2 cellular contexts compared by ENCODE assay signal in the genomic region with DNA sequence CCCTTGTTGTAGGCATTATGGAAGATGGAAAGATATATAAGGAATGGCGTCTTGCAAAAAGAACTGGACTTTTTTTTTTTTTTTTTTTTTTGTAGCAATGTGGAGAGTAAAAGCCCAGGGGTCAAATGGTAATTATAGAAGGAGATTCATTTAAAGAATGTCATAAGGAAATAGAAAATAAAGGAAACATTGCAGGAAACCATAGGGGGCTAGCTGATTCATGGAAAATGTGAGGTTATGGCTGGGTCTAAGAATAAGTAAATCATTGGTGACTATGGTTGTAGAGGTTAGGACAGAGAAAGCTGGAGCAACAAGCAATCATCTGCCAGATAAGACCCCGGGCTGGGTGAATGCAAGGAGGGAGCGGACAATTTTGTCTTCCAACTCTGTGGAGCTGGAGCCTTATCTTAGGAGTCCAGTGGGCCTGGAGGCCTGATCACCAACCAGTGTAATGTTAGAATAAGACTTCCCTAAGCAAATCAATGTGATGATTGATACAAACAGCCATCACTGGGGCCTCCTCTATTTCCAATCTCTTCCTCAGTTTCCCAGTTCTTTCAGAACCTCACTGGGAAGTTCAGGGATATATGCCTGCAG.
TF ChIP-seq lines count a peak whose summit lies in the region.

No MANE protein-coding gene starts in this region.

TF ChIP-seq in K562, 482 proteins besides CTCF, POLR2A, EP300 and RAD21 (continues in another document):
- TF ChIP-seq, protein P1, sequence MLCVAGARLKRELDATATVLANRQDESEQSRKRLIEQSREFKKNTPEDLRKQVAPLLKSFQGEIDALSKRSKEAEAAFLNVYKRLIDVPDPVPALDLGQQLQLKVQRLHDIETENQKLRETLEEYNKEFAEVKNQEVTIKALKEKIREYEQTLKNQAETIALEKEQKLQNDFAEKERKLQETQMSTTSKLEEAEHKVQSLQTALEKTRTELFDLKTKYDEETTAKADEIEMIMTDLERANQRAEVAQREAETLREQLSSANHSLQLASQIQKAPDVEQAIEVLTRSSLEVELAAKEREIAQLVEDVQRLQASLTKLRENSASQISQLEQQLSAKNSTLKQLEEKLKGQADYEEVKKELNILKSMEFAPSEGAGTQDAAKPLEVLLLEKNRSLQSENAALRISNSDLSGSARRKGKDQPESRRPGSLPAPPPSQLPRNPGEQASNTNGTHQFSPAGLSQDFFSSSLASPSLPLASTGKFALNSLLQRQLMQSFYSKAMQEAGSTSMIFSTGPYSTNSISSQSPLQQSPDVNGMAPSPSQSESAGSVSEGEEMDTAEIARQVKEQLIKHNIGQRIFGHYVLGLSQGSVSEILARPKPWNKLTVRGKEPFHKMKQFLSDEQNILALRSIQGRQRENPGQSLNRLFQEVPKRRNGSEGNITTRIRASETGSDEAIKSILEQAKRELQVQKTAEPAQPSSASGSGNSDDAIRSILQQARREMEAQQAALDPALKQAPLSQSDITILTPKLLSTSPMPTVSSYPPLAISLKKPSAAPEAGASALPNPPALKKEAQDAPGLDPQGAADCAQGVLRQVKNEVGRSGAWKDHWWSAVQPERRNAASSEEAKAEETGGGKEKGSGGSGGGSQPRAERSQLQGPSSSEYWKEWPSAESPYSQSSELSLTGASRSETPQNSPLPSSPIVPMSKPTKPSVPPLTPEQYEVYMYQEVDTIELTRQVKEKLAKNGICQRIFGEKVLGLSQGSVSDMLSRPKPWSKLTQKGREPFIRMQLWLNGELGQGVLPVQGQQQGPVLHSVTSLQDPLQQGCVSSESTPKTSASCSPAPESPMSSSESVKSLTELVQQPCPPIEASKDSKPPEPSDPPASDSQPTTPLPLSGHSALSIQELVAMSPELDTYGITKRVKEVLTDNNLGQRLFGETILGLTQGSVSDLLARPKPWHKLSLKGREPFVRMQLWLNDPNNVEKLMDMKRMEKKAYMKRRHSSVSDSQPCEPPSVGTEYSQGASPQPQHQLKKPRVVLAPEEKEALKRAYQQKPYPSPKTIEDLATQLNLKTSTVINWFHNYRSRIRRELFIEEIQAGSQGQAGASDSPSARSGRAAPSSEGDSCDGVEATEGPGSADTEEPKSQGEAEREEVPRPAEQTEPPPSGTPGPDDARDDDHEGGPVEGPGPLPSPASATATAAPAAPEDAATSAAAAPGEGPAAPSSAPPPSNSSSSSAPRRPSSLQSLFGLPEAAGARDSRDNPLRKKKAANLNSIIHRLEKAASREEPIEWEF (CRISPR knock-in tag; IDR thresholded peaks at IDR 0.05) = no peak
- no peak for TF ChIP-seq MCM2 (IDR thresholded peaks at IDR 0.05; ENCODE audit: low read depth)
- TF ChIP-seq SAFB2 (IDR thresholded peaks at IDR 0.05; ENCODE audit: borderline replicate concordance, low read depth, low read length, severe bottlenecking) = no peak
- TF ChIP-seq ARID2 (IDR thresholded peaks at IDR 0.05) = no peak
- peak in 1 of 2 experiments; percentile 37; a peak in 1 of 4 replicates for TF ChIP-seq KDM1A (IDR thresholded peaks at IDR 0.05)
- TF ChIP-seq ADNP (tag; IDR thresholded peaks at IDR 0.05) = no peak
- TF ChIP-seq PPARD (CRISPR knock-in tag; IDR thresholded peaks at IDR 0.05) = no peak
- TF ChIP-seq POLR2B (IDR thresholded peaks at IDR 0.05; ENCODE audit: low read depth, partially characterized antibody) = no peak
- no peak for TF ChIP-seq RUNX1 (IDR thresholded peaks at IDR 0.05; ENCODE audit: low read depth)
- TF ChIP-seq DDX20 (tag; IDR thresholded peaks at IDR 0.05; ENCODE audit: low read depth) = no peak
- TF ChIP-seq, protein P2, sequence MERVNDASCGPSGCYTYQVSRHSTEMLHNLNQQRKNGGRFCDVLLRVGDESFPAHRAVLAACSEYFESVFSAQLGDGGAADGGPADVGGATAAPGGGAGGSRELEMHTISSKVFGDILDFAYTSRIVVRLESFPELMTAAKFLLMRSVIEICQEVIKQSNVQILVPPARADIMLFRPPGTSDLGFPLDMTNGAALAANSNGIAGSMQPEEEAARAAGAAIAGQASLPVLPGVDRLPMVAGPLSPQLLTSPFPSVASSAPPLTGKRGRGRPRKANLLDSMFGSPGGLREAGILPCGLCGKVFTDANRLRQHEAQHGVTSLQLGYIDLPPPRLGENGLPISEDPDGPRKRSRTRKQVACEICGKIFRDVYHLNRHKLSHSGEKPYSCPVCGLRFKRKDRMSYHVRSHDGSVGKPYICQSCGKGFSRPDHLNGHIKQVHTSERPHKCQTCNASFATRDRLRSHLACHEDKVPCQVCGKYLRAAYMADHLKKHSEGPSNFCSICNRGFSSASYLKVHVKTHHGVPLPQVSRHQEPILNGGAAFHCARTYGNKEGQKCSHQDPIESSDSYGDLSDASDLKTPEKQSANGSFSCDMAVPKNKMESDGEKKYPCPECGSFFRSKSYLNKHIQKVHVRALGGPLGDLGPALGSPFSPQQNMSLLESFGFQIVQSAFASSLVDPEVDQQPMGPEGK (CRISPR knock-in tag; IDR thresholded peaks at IDR 0.05; ENCODE audit: borderline replicate concordance) = no peak
- TF ChIP-seq TAL1 (IDR thresholded peaks at IDR 0.05) = peak; percentile 12; the same call in 1 of the 2 replicates
- TF ChIP-seq FOXA3 (CRISPR knock-in tag; conservative IDR thresholded peaks at IDR 0.05 in 1 of 2, IDR thresholded peaks at IDR 0.05 in 1 of 2) = no peak
- TF ChIP-seq TCF3 (CRISPR knock-in tag; IDR thresholded peaks at IDR 0.05) = peak; percentile 75
- TF ChIP-seq FOXJ3 (CRISPR knock-in tag; IDR thresholded peaks at IDR 0.05) = no peak
- TF ChIP-seq, protein P3, sequence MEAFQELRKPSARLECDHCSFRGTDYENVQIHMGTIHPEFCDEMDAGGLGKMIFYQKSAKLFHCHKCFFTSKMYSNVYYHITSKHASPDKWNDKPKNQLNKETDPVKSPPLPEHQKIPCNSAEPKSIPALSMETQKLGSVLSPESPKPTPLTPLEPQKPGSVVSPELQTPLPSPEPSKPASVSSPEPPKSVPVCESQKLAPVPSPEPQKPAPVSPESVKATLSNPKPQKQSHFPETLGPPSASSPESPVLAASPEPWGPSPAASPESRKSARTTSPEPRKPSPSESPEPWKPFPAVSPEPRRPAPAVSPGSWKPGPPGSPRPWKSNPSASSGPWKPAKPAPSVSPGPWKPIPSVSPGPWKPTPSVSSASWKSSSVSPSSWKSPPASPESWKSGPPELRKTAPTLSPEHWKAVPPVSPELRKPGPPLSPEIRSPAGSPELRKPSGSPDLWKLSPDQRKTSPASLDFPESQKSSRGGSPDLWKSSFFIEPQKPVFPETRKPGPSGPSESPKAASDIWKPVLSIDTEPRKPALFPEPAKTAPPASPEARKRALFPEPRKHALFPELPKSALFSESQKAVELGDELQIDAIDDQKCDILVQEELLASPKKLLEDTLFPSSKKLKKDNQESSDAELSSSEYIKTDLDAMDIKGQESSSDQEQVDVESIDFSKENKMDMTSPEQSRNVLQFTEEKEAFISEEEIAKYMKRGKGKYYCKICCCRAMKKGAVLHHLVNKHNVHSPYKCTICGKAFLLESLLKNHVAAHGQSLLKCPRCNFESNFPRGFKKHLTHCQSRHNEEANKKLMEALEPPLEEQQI (IDR thresholded peaks at IDR 0.05) = no peak
- TF ChIP-seq ESRRB (CRISPR knock-in tag; IDR thresholded peaks at IDR 0.05; ENCODE audit: borderline replicate concordance) = no peak
- no peak for TF ChIP-seq SLC30A9 (CRISPR knock-in tag; IDR thresholded peaks at IDR 0.05)

TF ChIP-seq in endothelial cell of umbilical vein, 7 proteins besides CTCF, POLR2A, EP300 and RAD21:
- TF ChIP-seq EZH2 (IDR thresholded peaks at IDR 0.05; ENCODE audit: borderline replicate concordance, low read depth, low read length, severe bottlenecking) = no peak
